32 cellular contexts compared by ENCODE assay signal in genomic region chr2:159651884-159652283, GRCh38.
"Had no signal": no experiment of that assay in that cellular context is flagged by ENCODE, and none has a peak within 500 bp of the region (broad histone marks: within the 10 kb centered on the region; RNA-seq: fewer than 3 reads in every experiment).

No MANE protein-coding gene starts in this region.

- H3K27me3 ChIP-seq: adrenal gland, body of pancreas, brain microvascular endothelial cell, breast epithelium had no signal

- H3K27ac ChIP-seq: adrenal gland, body of pancreas, brain microvascular endothelial cell, breast epithelium, VCaP had no signal

- ATAC-seq: activated CD8-positive, alpha-beta T cell treated with anti-CD3 and anti-CD28 coated beads for 36 hours; activated naive CD4-positive, alpha-beta T cell treated with anti-CD3 and anti-CD28 coated beads, Interleukin-2, amount 50 U/mL, for 72 hours; activated T-cell treated with anti-CD3 and anti-CD28 coated beads, Interleukin-2, amount 50 U/mL, for 4 hours; activated T-cell treated with anti-CD3 and anti-CD28 coated beads, Interleukin-2, amount 50 U/mL, for 72 hours; activated T-helper 17 cell treated with anti-CD3 and anti-CD28 coated beads, Interleukin-2, amount 50 U/mL, for 72 hours; body of pancreas; T-helper 17 cell had no signal

- H3K4me3 ChIP-seq: adrenal gland, body of pancreas, breast epithelium had no signal

- H3K4me1 ChIP-seq: adrenal gland, body of pancreas, breast epithelium had no signal

- H3K36me3 ChIP-seq: adrenal gland, brain microvascular endothelial cell, breast epithelium had no signal

- DNase-seq: activated B cell treated with CpG ODN at 0.5 μM for 24 hours; activated CD4-positive, alpha-beta memory T cell treated with anti-CD3 and anti-CD28 coated beads for 36 hours; activated CD4-positive, alpha-beta T cell treated with anti-CD3 and anti-CD28 coated beads for 4 hours; activated CD4-positive, alpha-beta T cell treated with anti-CD3 and anti-CD28 coated beads, Interleukin-2, amount 10 ng/mL, durations not matched to agents 24 days and 14 days; activated CD4-positive, alpha-beta T cell treated with anti-CD3 and anti-CD28 coated beads, Interleukin-2, amount 50 U/mL, for 1 hour; activated CD4-positive, alpha-beta T cell treated with anti-CD3 and anti-CD28 coated beads, Interleukin-2, amount 50 U/mL, for 4 hours; activated CD4-positive, CD25-positive, alpha-beta regulatory T cell treated with anti-CD3 and anti-CD28 coated beads, Interleukin-2, amount 50 U/mL, for 72 hours; activated CD8-positive, alpha-beta memory T cell treated with anti-CD3 and anti-CD28 coated beads, Interleukin-2, amount 50 U/mL, for 4 hours; activated CD8-positive, alpha-beta T cell treated with anti-CD3 and anti-CD28 coated beads for 36 hours; activated effector memory CD4-positive, alpha-beta T cell treated with anti-CD3 and anti-CD28 coated beads, Interleukin-2, amount 50 U/mL, for 16 hours; activated gamma-delta T cell treated with Interleukin-2 at 50 U/mL for 16 hours; activated naive CD4-positive, alpha-beta T cell; activated naive CD4-positive, alpha-beta T cell treated with anti-CD3 and anti-CD28 coated beads for 36 hours; activated naive CD4-positive, alpha-beta T cell treated with anti-CD3 and anti-CD28 coated beads, Interleukin-2, amount 50 U/mL, for 16 hours; activated naive CD8-positive, alpha-beta T cell treated with anti-CD3 and anti-CD28 coated beads for 36 hours; activated T-cell treated with anti-CD3 and anti-CD28 coated beads for 4 hours; activated T-cell treated with anti-CD3 and anti-CD28 coated beads, Interleukin-2, amount 50 U/mL, for 1 hour; activated T-cell treated with anti-CD3 and anti-CD28 coated beads, Interleukin-2, amount 50 U/mL, for 4 hours; activated T-cell treated with anti-CD3 and anti-CD28 coated beads, Interleukin-2, amount 50 U/mL, for 72 hours; adrenal gland; amniotic stem cell; aorta; body of pancreas; brain microvascular endothelial cell; central memory CD4-positive, alpha-beta T cell; T-helper 17 cell had no signal

- FAIRE-seq: astrocyte, TTC549 had no signal

- H3K9me3 ChIP-seq: adrenal gland, breast epithelium had no signal
